Comparison of ENCODE assay signal across 22 cellular contexts in the genomic region with DNA sequence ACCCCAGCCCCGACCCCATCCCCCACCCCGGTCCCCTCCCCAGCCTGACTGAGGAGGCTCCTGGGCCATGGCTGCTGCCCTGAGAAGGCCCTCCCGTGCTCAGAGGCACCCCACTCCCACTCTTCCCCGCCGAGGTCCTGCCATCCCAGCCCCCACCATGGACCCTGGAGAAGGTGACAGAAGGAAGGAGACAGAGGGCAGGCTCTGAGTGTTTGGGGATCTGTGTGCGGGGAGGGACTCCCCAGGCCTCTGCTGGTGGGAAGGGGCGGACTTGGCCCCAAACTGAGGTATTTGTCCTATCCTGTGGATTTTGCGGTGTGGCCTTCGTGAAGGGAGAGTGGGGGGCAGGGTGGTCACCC. TPM values are rescaled to one million over a fixed set of nuclear protein-coding genes. Genes with fewer than 3 reads are reported as not detected.
DNase-seq lines count a peak whose midpoint lies in the region; ATAC-seq and TF ChIP-seq lines count a peak whose summit lies in the region.
"Had no signal": no experiment of that assay in that cellular context is flagged by ENCODE, and none has a peak within 500 bp of the region (broad histone marks: within the 10 kb centered on the region; RNA-seq: fewer than 3 reads in every experiment).

No MANE protein-coding gene starts in this region.

- in situ Hi-C loops in transverse colon (cut with MboI; ENCODE audit: low pct_ligation_motif_present in 1 of 4, low pct_unique_long_range_greater_than_20kb in 1 of 4, low sequenced_read_pairs in 3 of 4) = loop anchor here (5.0 to 25.0 kb wide), 6 partner anchors 58 to 238 kb away; a partner anchor contains a TSS

- CTCF ChIA-PET in activated CD4-positive, alpha-beta T cell treated with anti-CD3 and anti-CD28 coated beads, Interleukin-2, amount 10 ng/mL, durations not matched to agents 7 days and 5 days (lab: Charles Lee) = no interaction called here
- CTCF ChIA-PET in RWPE1 (lab: Yijun Ruan, JAX) = no interaction called here

- POLR2A ChIA-PET in activated CD4-positive, alpha-beta T cell treated with anti-CD3 and anti-CD28 coated beads, Interleukin-2, amount 10 ng/mL, durations not matched to agents 7 days and 5 days (lab: Charles Lee) = no interaction called here
- POLR2A ChIA-PET in RWPE1 (lab: Yijun Ruan, JAX; ENCODE audit: low non-redundant PET) = no interaction called here

- no peak for TF ChIP-seq POLR2A in transverse colon (IDR thresholded peaks at IDR 0.05)

- DNase-seq in activated CD4-positive, alpha-beta T cell treated with anti-CD3 and anti-CD28 coated beads, Interleukin-2, amount 10 ng/mL, durations not matched to agents 7 days and 5 days = no peak
- DNase-seq in activated CD4-positive, alpha-beta T cell treated with anti-CD3 and anti-CD28 coated beads, Interleukin-2, amount 50 U/mL, for 4 hours = no peak
- no peak for DNase-seq in RWPE1 (ENCODE audit: low spot score)
- DNase-seq in mucosa of descending colon = peak in 2 of 3 donors; percentile 50 to 56
- DNase-seq in transverse colon = peak; percentile 10
- no peak for DNase-seq in HUDEP-2 (lab: John Stamatoyannopoulos, UW; ENCODE audit: unreplicated experiment in 76 of 76)
- DNase-seq in kidney tubule cell (ENCODE audit: low spot score) = no peak
- DNase-seq in SKM-1 (lab: John Stamatoyannopoulos, UW; ENCODE audit: unreplicated experiment) = no peak
- DNase-seq: 8988T; activated CD4-positive, CD25-positive, alpha-beta regulatory T cell treated with anti-CD3 and anti-CD28 coated beads, Interleukin-2, amount 50 U/mL, for 72 hours; activated CD8-positive, alpha-beta memory T cell treated with anti-CD3 and anti-CD28 coated beads, Interleukin-2, amount 10 ng/mL, durations not matched to agents 7 days and 5 days; colonic mucosa; MG63; NCI-H1436 treated with DMSO at 0.1 percent for 48 hours; NCI-H524 treated with DMSO at 0.1 percent for 48 hours; stimulated activated naive CD4-positive, alpha-beta T cell; SW 1271 had no signal

- peak overlapping the region; percentile 57; the same call in 1 of the 2 replicates for H3K27ac ChIP-seq in RWPE1
- peak overlapping the region; percentile 66 to 85 (median 76) for H3K27ac ChIP-seq in transverse colon
- H3K27ac ChIP-seq: colonic mucosa, heart right ventricle, ovary had no signal

- no peaks in the 10 kb centered on the region for H3K9me3 Mint-ChIP-seq in activated CD4-positive, alpha-beta T cell treated with anti-CD3 and anti-CD28 coated beads, Interleukin-2, amount 10 ng/mL, durations not matched to agents 7 days and 5 days
- H3K9me3 Mint-ChIP-seq: activated T-helper 2 cell treated with anti-CD3 and anti-CD28 coated beads, Interferon-gamma antibody, Interleukin-2, Interleukin-4, amounts not matched to agents 10 μg/mL and 5 μg/mL and 100 μg/mL, durations not matched to agents 14 hours and 24 hours and 36 hours; brain; type B pancreatic cell had no signal

- no peaks in the 10 kb centered on the region for H3K36me3 Mint-ChIP-seq in activated CD4-positive, alpha-beta T cell treated with anti-CD3 and anti-CD28 coated beads, Interleukin-2, amount 10 ng/mL, durations not matched to agents 7 days and 5 days (ENCODE audit: low read depth)
- H3K36me3 Mint-ChIP-seq: activated CD8-positive, alpha-beta memory T cell treated with anti-CD3 and anti-CD28 coated beads, Interleukin-2, amount 10 ng/mL, durations not matched to agents 7 days and 5 days; brain; type B pancreatic cell had no signal

- no peak for TF ChIP-seq EP300 in transverse colon (IDR thresholded peaks at IDR 0.05; ENCODE audit: low read depth)

- no peak for ATAC-seq in mucosa of descending colon
- ATAC-seq: activated CD8-positive, alpha-beta memory T cell treated with anti-CD3 and anti-CD28 coated beads, Interleukin-2, amount 10 ng/mL, durations not matched to agents 7 days and 5 days; heart right ventricle had no signal

- H3K4me3 Mint-ChIP-seq in activated CD4-positive, alpha-beta T cell treated with anti-CD3 and anti-CD28 coated beads, Interleukin-2, amount 10 ng/mL, durations not matched to agents 7 days and 5 days = no peak overlapping the region
- H3K4me3 Mint-ChIP-seq: activated CD8-positive, alpha-beta memory T cell treated with anti-CD3 and anti-CD28 coated beads, Interleukin-2, amount 10 ng/mL, durations not matched to agents 7 days and 5 days; brain; type B pancreatic cell had no signal

- H3K4me3 ChIP-seq in mucosa of descending colon = no peak overlapping the region
- H3K4me3 ChIP-seq in transverse colon = no peak overlapping the region
- H3K4me3 ChIP-seq: colonic mucosa, heart right ventricle, MG63, ovary had no signal

- H3K36me3 ChIP-seq in mucosa of descending colon (ENCODE audit: low read depth) (no peaks in the 10 kb centered on the region), transverse colon (no peaks in the 10 kb centered on the region)
- H3K36me3 ChIP-seq: colonic mucosa, heart right ventricle, MG63, ovary had no signal

- H3K4me1 ChIP-seq in mucosa of descending colon (ENCODE audit: low read depth) (peaks cover 58% of the 10 kb centered on the region), transverse colon (peaks cover 50 to 72% (median 67%) of the 10 kb centered on the region in 4 donors)

- 78% methylated on average over 7 of the region's 9 CpGs; no CpG with 5 or more reads in 1 of the 2 donors for WGBS in transverse colon (ENCODE audit: low coverage in 1 of 2), 2 donors

- H3K9me3 ChIP-seq in mucosa of descending colon (no peaks in the 10 kb centered on the region), transverse colon (no peaks in the 10 kb centered on the region)
- H3K9me3 ChIP-seq: colonic mucosa, heart right ventricle, MG63, ovary had no signal

- H3K27me3 Mint-ChIP-seq in activated CD4-positive, alpha-beta T cell treated with anti-CD3 and anti-CD28 coated beads, Interleukin-2, amount 10 ng/mL, durations not matched to agents 7 days and 5 days = no peaks in the 10 kb centered on the region
- H3K27me3 Mint-ChIP-seq: activated CD8-positive, alpha-beta memory T cell treated with anti-CD3 and anti-CD28 coated beads, Interleukin-2, amount 10 ng/mL, durations not matched to agents 7 days and 5 days; type B pancreatic cell had no signal

- intact Hi-C loops in mucosa of descending colon (cut with DNase I, micrococcal nuclease) = loop anchor here in 1 of 2 donors (5.0 to 10.0 kb wide), 2 partner anchors 63 to 226 kb away; no protein-coding TSS in a partner anchor
- intact Hi-C loops in transverse colon (cut with DNase I; ENCODE audit: low total_unique reads) = loop anchor here (2.0 to 5.0 kb wide), 2 partner anchors 58 to 223 kb away; no protein-coding TSS in a partner anchor

- no peak for TF ChIP-seq CTCF in RWPE1 (conservative IDR thresholded peaks at IDR 0.05; ENCODE audit: low read depth)
- TF ChIP-seq CTCF in mucosa of descending colon (IDR thresholded peaks at IDR 0.05) = no peak
- TF ChIP-seq CTCF in transverse colon (IDR thresholded peaks at IDR 0.05) = no peak

- H3K27me3 ChIP-seq in transverse colon = no peaks in the 10 kb centered on the region
- H3K27me3 ChIP-seq: colonic mucosa, heart right ventricle, MG63, ovary had no signal

- H3K27ac Mint-ChIP-seq in activated CD4-positive, alpha-beta T cell treated with anti-CD3 and anti-CD28 coated beads, Interleukin-2, amount 10 ng/mL, durations not matched to agents 7 days and 5 days = peak overlapping the region; percentile 19
- H3K27ac Mint-ChIP-seq: activated CD8-positive, alpha-beta memory T cell treated with anti-CD3 and anti-CD28 coated beads, Interleukin-2, amount 10 ng/mL, durations not matched to agents 7 days and 5 days; activated T-helper 2 cell treated with anti-CD3 and anti-CD28 coated beads, Interferon-gamma antibody, Interleukin-2, Interleukin-4, amounts not matched to agents 10 μg/mL and 5 μg/mL and 100 μg/mL, durations not matched to agents 14 hours and 24 hours and 36 hours had no signal

- H3K4me1 Mint-ChIP-seq in activated CD4-positive, alpha-beta T cell treated with anti-CD3 and anti-CD28 coated beads, Interleukin-2, amount 10 ng/mL, durations not matched to agents 7 days and 5 days = peaks cover 41% of the 10 kb centered on the region

RNA-seq across cellular contexts. Expression of a gene that starts 53.4 kb away (rescaled TPM):
- 1 to 10 TPM; 8.1 to 9.3 TPM for total RNA-seq in activated CD4-positive, alpha-beta T cell treated with anti-CD3 and anti-CD28 coated beads, Interleukin-2, amount 10 ng/mL, durations not matched to agents 7 days and 5 days
- 10 to 100 TPM; 37.7 to 55.6 (median 41.7) TPM for total RNA-seq in mucosa of descending colon
- 100 to 1,000 TPM in 1 of 4 donors, 10 to 100 TPM in 3; 45.9 to 129 (median 61.2) TPM for total RNA-seq in transverse colon

Comparison
In these comparisons a context has a peak if more than half of its experiments do, and no peak if none do; other contexts are left out.
1. DNase-seq: peak in mucosa of descending colon (2 of 3) and transverse colon (single experiment); none in activated CD4-positive, alpha-beta T cell treated with anti-CD3 and anti-CD28 coated beads, Interleukin-2, amount 10 ng/mL, durations not matched to agents 7 days and 5 days (single experiment), activated CD4-positive, alpha-beta T cell treated with anti-CD3 and anti-CD28 coated beads, Interleukin-2, amount 50 U/mL, for 4 hours (0 of 2), RWPE1 (single experiment), HUDEP-2 (0 of 76), kidney tubule cell (single experiment) and SKM-1 (single experiment).